Comparison of ENCODE assay signal across 8 cellular contexts in genomic region chr15:77421370-77421700, GRCh38. TPM values are rescaled to one million over a fixed set of nuclear protein-coding genes. Genes with fewer than 3 reads are reported as not detected.
DNase-seq lines count a peak whose midpoint lies in the region; ATAC-seq and TF ChIP-seq lines count a peak whose summit lies in the region.

No MANE protein-coding gene starts in this region.

- H3K36me3 Mint-ChIP-seq in dendritic cell treated with granulocyte-macrophage colony-stimulating factor and Interleukin-4, amounts not matched to agents 40 ng/mL and 50 ng/mL, for 4 days (ENCODE audit: low read depth) = peaks cover 30% of the 10 kb centered on the region
- peaks cover 0 to 8% of the 10 kb centered on the region in 2 donors for H3K36me3 Mint-ChIP-seq in naive B cell

- H3K9me2 ChIP-seq in DOHH2 (replicated peaks; ENCODE audit: control insufficient read depth, low read length) (no peaks in the 10 kb centered on the region), MM.1S (replicated peaks; ENCODE audit: insufficient read depth, low read length) (no peaks in the 10 kb centered on the region)

- H3K9me3 Mint-ChIP-seq in dendritic cell treated with granulocyte-macrophage colony-stimulating factor and Interleukin-4, amounts not matched to agents 40 ng/mL and 50 ng/mL, for 4 days = no peaks in the 10 kb centered on the region
- H3K9me3 Mint-ChIP-seq in naive B cell = no peaks in the 10 kb centered on the region

- peaks cover 3% of the 10 kb centered on the region for H3K27me3 Mint-ChIP-seq in dendritic cell treated with granulocyte-macrophage colony-stimulating factor and Interleukin-4, amounts not matched to agents 40 ng/mL and 50 ng/mL, for 4 days
- H3K27me3 Mint-ChIP-seq in naive B cell = no peaks in the 10 kb centered on the region

- H3K79me2 ChIP-seq in DOHH2 (ENCODE audit: control insufficient read depth, low read length) = peaks cover 82% of the 10 kb centered on the region
- H3K79me2 ChIP-seq in MM.1S (ENCODE audit: low read length) = peaks cover 85% of the 10 kb centered on the region

- H4K20me1 ChIP-seq in DOHH2 (ENCODE audit: control insufficient read depth, insufficient read depth, low read depth, low read length) = 0 out of 2 replicates have a peak, but pooled peaks cover 3% of the 10 kb centered on the region
- H4K20me1 ChIP-seq in MM.1S (ENCODE audit: insufficient read depth, low read length) = 0 out of 2 replicates have a peak, but pooled peaks cover 6% of the 10 kb centered on the region

- H3F3A ChIP-seq in DOHH2 (ENCODE audit: control insufficient read depth, insufficient read depth) (no peaks in the 10 kb centered on the region), MM.1S (ENCODE audit: insufficient read depth, low read length) (no peaks in the 10 kb centered on the region)

- peak overlapping the region; percentile 92 for H3K4me3 Mint-ChIP-seq in dendritic cell treated with granulocyte-macrophage colony-stimulating factor and Interleukin-4, amounts not matched to agents 40 ng/mL and 50 ng/mL, for 4 days
- peak overlapping the region; percentile 96 to 100 (median 98) for H3K4me3 Mint-ChIP-seq in naive B cell

- H3K9ac ChIP-seq in MM.1S (ENCODE audit: low read length) = peak overlapping the region; percentile 83

- TF ChIP-seq CTCF in DOHH2 (IDR thresholded peaks at IDR 0.05; ENCODE audit: low read depth, low read length, poor library complexity, severe bottlenecking) (no peak), MM.1S (IDR thresholded peaks at IDR 0.05; ENCODE audit: low read length) (peak; percentile 9; the same call in 1 of the 2 replicates)

- 0 out of 2 replicates have a peak, but pooled peaks cover 3% of the 10 kb centered on the region for H3K36me3 ChIP-seq in DOHH2 (ENCODE audit: control insufficient read depth, low read length)
- no peaks in the 10 kb centered on the region for H3K36me3 ChIP-seq in MM.1S (replicated peaks; ENCODE audit: insufficient read depth, low read length)

- peaks cover 45% of the 10 kb centered on the region for H3K4me1 Mint-ChIP-seq in dendritic cell treated with granulocyte-macrophage colony-stimulating factor and Interleukin-4, amounts not matched to agents 40 ng/mL and 50 ng/mL, for 4 days (ENCODE audit: low read depth)
- peaks cover 36 to 62% (median 59%) of the 10 kb centered on the region in 3 donors for H3K4me1 Mint-ChIP-seq in naive B cell

- peak overlapping the region; percentile 96 for H3K27ac Mint-ChIP-seq in dendritic cell treated with granulocyte-macrophage colony-stimulating factor and Interleukin-4, amounts not matched to agents 40 ng/mL and 50 ng/mL, for 4 days
- H3K27ac Mint-ChIP-seq in naive B cell = peak overlapping the region; percentile 95 to 99 (median 98)

- H3K4me3 ChIP-seq in DOHH2 (ENCODE audit: low read length) = peak overlapping the region; percentile 82
- H3K4me3 ChIP-seq in MM.1S (ENCODE audit: low read length) = peak overlapping the region; percentile 80

- no peak for ATAC-seq in naive B cell (ENCODE audit: low read depth in 2 of 2)
- no peak for ATAC-seq in HG03378 (IDR thresholded peaks at IDR 0.05; ENCODE audit: unreplicated experiment)

- intact Hi-C loops in dendritic cell treated with granulocyte-macrophage colony-stimulating factor and Interleukin-4, amounts not matched to agents 40 ng/mL and 50 ng/mL, for 4 days (cut with micrococcal nuclease) = loop anchor here (2.0 kb wide), 1 partner anchor 233 kb away; no protein-coding TSS in a partner anchor

- no peaks in the 10 kb centered on the region for H3K27me3 ChIP-seq in DOHH2 (ENCODE audit: control insufficient read depth, low read length)
- H3K27me3 ChIP-seq in MM.1S (replicated peaks; ENCODE audit: insufficient read depth, low read length) = no peaks in the 10 kb centered on the region

- H3K9me3 ChIP-seq in DOHH2 (ENCODE audit: control insufficient read depth, insufficient read depth, low read length) = no peaks in the 10 kb centered on the region
- no peaks in the 10 kb centered on the region for H3K9me3 ChIP-seq in MM.1S (replicated peaks; ENCODE audit: insufficient read depth, low read length)

- H3K4me2 ChIP-seq in DOHH2 (ENCODE audit: low read length) (peak overlapping the region; percentile 81), MM.1S (ENCODE audit: low read depth, low read length) (peak overlapping the region; percentile 74)

- H2AFZ ChIP-seq in MM.1S (ENCODE audit: low read length) = peak overlapping the region; percentile 70; the same call in 1 of the 2 replicates

- DNase-seq in MM.1S (peak; percentile 51), naive B cell (no peak), COR-L47 (lab: John Stamatoyannopoulos, UW) (no peak), iPS-NIHi7 (ENCODE audit: extremely low spot score) (no peak)
- no peak for DNase-seq in activated CD8-positive, alpha-beta memory T cell treated with anti-CD3 and anti-CD28 coated beads, Interleukin-2, amount 50 U/mL, for 4 hours

- H3K4me1 ChIP-seq in DOHH2 (ENCODE audit: control insufficient read depth, low read length) (peaks cover 47% of the 10 kb centered on the region), MM.1S (ENCODE audit: low read length) (peaks cover 17% of the 10 kb centered on the region)

- H3K27ac ChIP-seq in DOHH2 (ENCODE audit: low read depth, low read length) (peak overlapping the region; percentile 67), MM.1S (ENCODE audit: low read length) (peak overlapping the region; percentile 77)

RNA-seq across cellular contexts. Expression of gene HMG20A, which starts 0.6 kb away (rescaled TPM):
- polyA plus RNA-seq in naive B cell (ENCODE audit: low read depth in 6 of 6) = 10 to 100 TPM; 32.4 to 55.8 (median 41.0) TPM

RNA-seq across cellular contexts. Expression of gene PEAK1, which starts 1.4 kb away (rescaled TPM):
- polyA plus RNA-seq in naive B cell (ENCODE audit: low read depth in 6 of 6) = 1 to 10 TPM in 5 of 6 donors, not detected in 1; 3.4 to 6.2 (median 4.2) TPM
